Comparison of ENCODE assay signal across 8 cellular contexts in genomic region chr3:10248984-10249748, GRCh38. TPM values are rescaled to one million over a fixed set of nuclear protein-coding genes. Genes with fewer than 3 reads are reported as not detected.
DNase-seq lines count a peak whose midpoint lies in the region; ATAC-seq and TF ChIP-seq lines count a peak whose summit lies in the region.

No MANE protein-coding gene starts in this region.

- intact Hi-C loops in CD8-positive, alpha-beta T cell (cut with DNase I, micrococcal nuclease) = loop anchor here (1.0 to 10.0 kb wide), 17 partner anchors 14 to 884 kb away; partner anchors contain the start of genes CRELD1 (in 2 of the 2), BRK1 (in 1 of the 2), BRPF1 (in 1 of the 2) and EMC3 (in 1 of the 2)
- intact Hi-C loops in colonic mucosa (cut with DNase I) = no loop called here
- intact Hi-C loops in lower leg skin (cut with DNase I; ENCODE audit: low total_unique reads) = no loop called here

- peak overlapping the region; percentile 97 for H3K4me3 Mint-ChIP-seq in CD8-positive, alpha-beta T cell

- H3K4me1 Mint-ChIP-seq in CD8-positive, alpha-beta T cell (ENCODE audit: low read depth) = peaks cover 54% of the 10 kb centered on the region

- peaks cover 40% of the 10 kb centered on the region for H3K4me1 ChIP-seq in CD8-positive, alpha-beta T cell (ENCODE audit: insufficient read depth, low read length)
- peaks cover 5% of the 10 kb centered on the region for H3K4me1 ChIP-seq in colonic mucosa

- H3K27me3 ChIP-seq in CD8-positive, alpha-beta T cell (ENCODE audit: insufficient read depth, low read length) = no peaks in the 10 kb centered on the region
- no peaks in the 10 kb centered on the region for H3K27me3 ChIP-seq in colonic mucosa

- H3K36me3 ChIP-seq in CD8-positive, alpha-beta T cell (ENCODE audit: insufficient read depth, low read length) = peaks cover 7% of the 10 kb centered on the region
- no peaks in the 10 kb centered on the region for H3K36me3 ChIP-seq in colonic mucosa

- H3K9ac ChIP-seq in colonic mucosa (ENCODE audit: low read depth in 2 of 2, low read length in 2 of 2) = peak overlapping the region; percentile 76 to 90

- ATAC-seq in CD8-positive, alpha-beta T cell = peak; percentile 17
- ATAC-seq in HG03039 (IDR thresholded peaks at IDR 0.05; ENCODE audit: unreplicated experiment) (no peak), GM21528 (IDR thresholded peaks at IDR 0.05; ENCODE audit: low FRiP score, unreplicated experiment) (no peak)

- peak overlapping the region; percentile 93 for H3K27ac Mint-ChIP-seq in CD8-positive, alpha-beta T cell

- WGBS in lower leg skin, 2 donors = 1 to 3% methylated on average over 26 to 32 of the region's 32 CpGs

- no peaks in the 10 kb centered on the region for H3K27me3 Mint-ChIP-seq in CD8-positive, alpha-beta T cell (ENCODE audit: low read depth)

- peak overlapping the region; percentile 92 for H3K4me3 ChIP-seq in CD8-positive, alpha-beta T cell (ENCODE audit: low read depth, low read length)
- peak overlapping the region; percentile 87 for H3K4me3 ChIP-seq in colonic mucosa
- H3K4me3 ChIP-seq in lower leg skin (ENCODE audit: low read depth, poor library complexity, severe bottlenecking) = peak overlapping the region; percentile 66

- peaks cover 15% of the 10 kb centered on the region for H3K9me3 Mint-ChIP-seq in CD8-positive, alpha-beta T cell

- peak overlapping the region; percentile 64 for H3K27ac ChIP-seq in CD8-positive, alpha-beta T cell (ENCODE audit: low read depth, low read length)
- peak overlapping the region; percentile 91 for H3K27ac ChIP-seq in colonic mucosa

- peaks cover 47% of the 10 kb centered on the region for H3K36me3 Mint-ChIP-seq in CD8-positive, alpha-beta T cell

- peaks cover 7% of the 10 kb centered on the region for H3K9me3 ChIP-seq in CD8-positive, alpha-beta T cell (ENCODE audit: low read length)
- H3K9me3 ChIP-seq in colonic mucosa = no peaks in the 10 kb centered on the region

- CTCF ChIA-PET in CD8-positive, alpha-beta T cell (lab: Charles Lee) = interaction anchor here (3.2 kb wide), 1 partner anchor 14 kb away, joined by 25 read pairs; no protein-coding TSS in a partner anchor

- peak in 6 of 7 experiments; percentile 28 to 65 (median 40) for DNase-seq in CD8-positive, alpha-beta T cell
- peak; percentile 24 for DNase-seq in HK-2 (ENCODE audit: unreplicated experiment)
- peak; percentile 26 for DNase-seq in activated CD4-positive, alpha-beta T cell treated with anti-CD3 and anti-CD28 coated beads for 1 hour
- peak; percentile 59 for DNase-seq in colonic mucosa
- DNase-seq in lower leg skin (ENCODE audit: low spot score in 2 of 2) = peak in 1 of 2 donors; percentile 86
- peak; percentile 23 for DNase-seq in stimulated activated CD8-positive, alpha-beta memory T cell treated with anti-CD3 and anti-CD28 coated beads, Interleukin-12 subunit alpha, Interleukin-12 subunit beta, amount 100 ng/mL, for 4 hours (ENCODE audit: low read depth)

- POLR2A ChIA-PET in CD8-positive, alpha-beta T cell (lab: Charles Lee) = interaction anchor here (0.8 to 4.9 kb wide), 8 partner anchors 15 to 852 kb away, joined by 3 to 29 read pairs (median 9); partner anchors contain the start of genes CRELD1 and VHL

- no peak for TF ChIP-seq CTCF in CD8-positive, alpha-beta T cell (IDR thresholded peaks at IDR 0.05)
- TF ChIP-seq CTCF in colonic mucosa (IDR thresholded peaks at IDR 0.05) (no peak), lower leg skin (IDR thresholded peaks at IDR 0.05) (no peak)

- TF ChIP-seq POLR2A in lower leg skin (IDR thresholded peaks at IDR 0.05) = no peak

RNA-seq across cellular contexts. Expression of gene TATDN2, which starts 0.9 kb away (rescaled TPM):
- total RNA-seq in CD8-positive, alpha-beta T cell = 10 to 100 TPM; 40.2 to 40.3 TPM
- total RNA-seq in colonic mucosa = 10 to 100 TPM; 28.9 to 35.3 TPM
- total RNA-seq in lower leg skin = 10 to 100 TPM; 18.6 to 25.1 (median 22.4) TPM

RNA-seq across cellular contexts. Expression of gene GHRL, which starts 43.6 kb away (rescaled TPM):
- total RNA-seq in CD8-positive, alpha-beta T cell = under 1 TPM in 1 of 2 experiments, not detected in 1; 0.92 TPM
- total RNA-seq in colonic mucosa (1 to 10 TPM in 1 of 2 donors, under 1 TPM in 1; 0.67 to 1.1 TPM), lower leg skin (not detected)

Comparison
In these comparisons a context has a peak if more than half of its experiments do, and no peak if none do; other contexts are left out.
1. intact Hi-C loops: an anchor here in CD8-positive, alpha-beta T cell (1.0 to 10.0 kb wide); none called in colonic mucosa and lower leg skin.